In the genomic region with DNA sequence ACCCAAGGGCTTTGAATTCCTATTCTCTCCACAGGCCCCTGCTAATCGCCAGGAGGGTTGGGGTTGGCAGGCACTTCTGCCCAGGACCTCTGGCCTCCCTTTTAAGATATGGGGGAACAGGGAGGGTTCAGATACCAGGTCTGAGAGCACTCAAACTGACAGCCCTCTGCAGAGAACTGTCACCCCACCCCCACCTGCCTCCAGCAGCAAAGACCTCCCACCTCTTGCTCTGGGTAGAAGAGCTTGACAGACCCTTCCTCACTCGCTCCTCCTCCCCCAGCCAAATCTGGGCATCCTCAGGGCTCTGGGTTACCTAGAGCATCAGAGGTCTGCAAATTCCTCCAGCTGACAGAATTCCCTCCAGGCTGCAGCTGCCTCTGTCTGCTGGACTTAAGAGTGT, we compare ENCODE assay signal across 17 cellular contexts. TPM values are rescaled to one million over a fixed set of nuclear protein-coding genes. Genes with fewer than 3 reads are reported as not detected.
"Had no signal": no experiment of that assay in that cellular context is flagged by ENCODE, and none has a peak within 500 bp of the region (broad histone marks: within the 10 kb centered on the region; RNA-seq: fewer than 3 reads in every experiment).

No MANE protein-coding gene starts in this region.

- H3K4me3 ChIP-seq: ascending aorta, left lung, spleen had no signal

- H3K9me3 Mint-ChIP-seq: activated naive CD4-positive, alpha-beta T cell treated with anti-CD3 and anti-CD28 coated beads, Interleukin-2, amount 50 U/mL, for 24 hours; natural killer cell; stimulated activated memory B cell treated with anti-CD40 and anti-IgM and Interleukin-4, amounts not matched to agents 10 μg/mL and 1 μg/mL and 100 μg/mL, for 72 hours had no signal

- H3K27ac Mint-ChIP-seq: activated naive CD4-positive, alpha-beta T cell treated with anti-CD3 and anti-CD28 coated beads, Interleukin-2, amount 50 U/mL, for 24 hours; natural killer cell; stimulated activated memory B cell treated with anti-CD40 and anti-IgM and Interleukin-4, amounts not matched to agents 10 μg/mL and 1 μg/mL and 100 μg/mL, for 72 hours had no signal

- H3K4me3 Mint-ChIP-seq: activated naive CD4-positive, alpha-beta T cell treated with anti-CD3 and anti-CD28 coated beads, Interleukin-2, amount 50 U/mL, for 24 hours; natural killer cell; stimulated activated memory B cell treated with anti-CD40 and anti-IgM and Interleukin-4, amounts not matched to agents 10 μg/mL and 1 μg/mL and 100 μg/mL, for 72 hours had no signal

- H3K9me3 ChIP-seq: ascending aorta, left lung, spleen had no signal

- ATAC-seq: left lung; natural killer cell; stimulated activated memory B cell treated with anti-CD40 and anti-IgM and Interleukin-4, amounts not matched to agents 10 μg/mL and 1 μg/mL and 100 μg/mL, for 72 hours had no signal

- H3K4me1 ChIP-seq: ascending aorta, spleen had no signal

- H3K27me3 ChIP-seq: ascending aorta, spleen had no signal

- DNase-seq: activated CD4-positive, alpha-beta T cell treated with anti-CD3 and anti-CD28 coated beads, Interleukin-2, amount 50 U/mL, for 4 hours; activated gamma-delta T cell; cerebellar nuclear complex; effector memory CD4-positive, alpha-beta T cell; hippocampal formation; kidney; left lung; mesenchymal stem cell; natural killer cell; spleen; stimulated activated CD4-positive, alpha-beta T cell treated with anti-CD3 and anti-CD28 coated beads, Interleukin-4, amount 100 ng/mL, for 4 hours; WERI-Rb-1 had no signal

- H3K36me3 Mint-ChIP-seq: activated naive CD4-positive, alpha-beta T cell treated with anti-CD3 and anti-CD28 coated beads, Interleukin-2, amount 50 U/mL, for 24 hours; natural killer cell; stimulated activated memory B cell treated with anti-CD40 and anti-IgM and Interleukin-4, amounts not matched to agents 10 μg/mL and 1 μg/mL and 100 μg/mL, for 72 hours had no signal

- H3K36me3 ChIP-seq: ascending aorta, left lung, spleen, WERI-Rb-1 had no signal

- H3K27ac ChIP-seq: ascending aorta, left lung, spleen, WERI-Rb-1 had no signal

- H3K4me1 Mint-ChIP-seq: activated naive CD4-positive, alpha-beta T cell treated with anti-CD3 and anti-CD28 coated beads, Interleukin-2, amount 50 U/mL, for 24 hours; natural killer cell; stimulated activated memory B cell treated with anti-CD40 and anti-IgM and Interleukin-4, amounts not matched to agents 10 μg/mL and 1 μg/mL and 100 μg/mL, for 72 hours had no signal

RNA-seq across cellular contexts. Expression of a gene that starts 11.7 kb away (rescaled TPM):
- total RNA-seq: activated CD8-positive, alpha-beta memory T cell treated with anti-CD3 and anti-CD28 coated beads for 36 hours; ascending aorta; endothelial cell of umbilical vein had no signal
